In the genomic region with DNA sequence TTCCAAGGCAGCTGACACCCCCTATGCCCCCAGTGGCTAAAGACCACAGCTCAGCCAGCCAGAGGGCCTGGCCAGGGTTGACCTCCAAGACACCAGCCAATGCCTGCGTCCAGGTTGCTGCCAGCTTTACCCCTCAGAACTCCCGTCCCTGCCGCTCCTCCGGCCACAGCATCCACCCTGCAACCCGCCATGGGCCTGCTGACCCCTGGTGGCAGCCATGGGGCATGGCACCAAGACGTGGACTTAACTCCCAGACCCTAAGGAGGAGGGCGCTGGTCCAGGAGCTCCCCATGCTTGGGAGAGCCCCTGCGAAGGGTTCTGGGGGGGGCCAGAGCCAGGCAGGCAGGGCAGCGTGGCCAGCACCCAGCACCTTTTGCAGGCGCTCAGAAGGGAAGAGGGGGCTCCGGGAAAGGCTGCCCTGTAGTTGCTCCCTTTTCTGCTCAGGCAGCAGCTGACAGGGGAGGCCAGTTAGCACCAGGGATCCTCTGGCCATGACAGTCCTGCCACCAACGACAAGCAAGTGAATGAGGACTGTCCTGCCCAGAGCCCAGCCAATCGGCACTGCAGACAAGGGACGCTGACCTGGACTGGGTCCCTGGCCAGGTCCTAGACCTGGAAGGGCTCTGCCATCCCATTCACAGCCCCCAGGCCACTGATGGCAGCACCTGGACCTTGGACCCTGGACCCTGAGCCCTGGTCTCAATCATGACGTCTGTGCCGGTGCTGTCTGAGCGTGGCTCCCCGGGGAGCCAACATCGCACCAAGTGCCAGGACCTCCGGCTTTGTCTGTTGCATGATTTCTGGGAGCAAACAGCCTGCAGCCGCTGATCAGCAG, we compare ENCODE assay signal across 9 cellular contexts.
DNase-seq lines count a peak whose midpoint lies in the region; TF ChIP-seq lines count a peak whose summit lies in the region.
"Had no signal": no experiment of that assay in that cellular context is flagged by ENCODE, and none has a peak within 500 bp of the region (broad histone marks: within the 10 kb centered on the region; RNA-seq: fewer than 3 reads in every experiment).

No MANE protein-coding gene starts in this region.

- H3K27me3 Mint-ChIP-seq in HFFc6 (ENCODE audit: insufficient read depth) = peaks cover 5% of the 10 kb centered on the region
- H3K27me3 Mint-ChIP-seq in activated CD4-positive, alpha-beta memory T cell treated with anti-CD3 and anti-CD28 coated beads for 36 hours = peaks cover 6% of the 10 kb centered on the region

- intact Hi-C loops in activated CD4-positive, alpha-beta memory T cell treated with anti-CD3 and anti-CD28 coated beads for 36 hours (cut with micrococcal nuclease) = loop anchor here (2.0 kb wide), 2 partner anchors 109 to 235 kb away; no protein-coding TSS in a partner anchor

- DNase-seq in DMS53 (lab: John Stamatoyannopoulos, UW) (peak; percentile 80), HFFc6 (peak; percentile 1), NCI-H510A treated with DMSO at 0.1 percent for 48 hours (lab: John Stamatoyannopoulos, UW) (peak; percentile 62), mesenteric fat pad (ENCODE audit: low spot score) (peak; percentile 88), NCI-H2107 (lab: John Stamatoyannopoulos, UW) (no peak)
- peak; percentile 68 for DNase-seq in activated CD4-positive, alpha-beta memory T cell treated with anti-CD3 and anti-CD28 coated beads for 36 hours
- peak; percentile 9 for DNase-seq in effector CD8-positive, alpha-beta T cell (lab: John Stamatoyannopoulos, UW)
- DNase-seq in stimulated activated CD8-positive, alpha-beta memory T cell treated with anti-CD3 and anti-CD28 coated beads, Interleukin-15, amount 100 ng/mL, for 48 hours (ENCODE audit: low read depth in 2 of 2) = peak; percentile 39 to 40

- CTCF ChIA-PET in activated CD4-positive, alpha-beta memory T cell treated with anti-CD3 and anti-CD28 coated beads for 36 hours (lab: Charles Lee) = interaction anchor here (0.8 to 3.9 kb wide), 18 partner anchors 9 to 242 kb away, joined by 3 to 34 read pairs (median 4); no protein-coding TSS in a partner anchor

- POLR2A ChIA-PET in activated CD4-positive, alpha-beta memory T cell treated with anti-CD3 and anti-CD28 coated beads for 36 hours (lab: Charles Lee) = no interaction called here

- peak; percentile 79 for TF ChIP-seq CTCF in HFFc6 (IDR thresholded peaks at IDR 0.05)

- H3K36me3 Mint-ChIP-seq in HFFc6 (ENCODE audit: low read depth) = no peaks in the 10 kb centered on the region; the same call in 1 of the 2 replicates
- H3K36me3 Mint-ChIP-seq in activated CD4-positive, alpha-beta memory T cell treated with anti-CD3 and anti-CD28 coated beads for 36 hours = no peaks in the 10 kb centered on the region
- H3K36me3 Mint-ChIP-seq: activated naive CD8-positive, alpha-beta T cell had no signal

- no peak overlapping the region for H3K27ac Mint-ChIP-seq in HFFc6
- H3K27ac Mint-ChIP-seq in activated CD4-positive, alpha-beta memory T cell treated with anti-CD3 and anti-CD28 coated beads for 36 hours = no peak overlapping the region
- H3K27ac Mint-ChIP-seq: activated naive CD8-positive, alpha-beta T cell had no signal

- H3K4me1 Mint-ChIP-seq in HFFc6 (ENCODE audit: low read depth) = no peaks in the 10 kb centered on the region
- no peaks in the 10 kb centered on the region for H3K4me1 Mint-ChIP-seq in activated CD4-positive, alpha-beta memory T cell treated with anti-CD3 and anti-CD28 coated beads for 36 hours (ENCODE audit: low read depth)

- H3K9me3 Mint-ChIP-seq in HFFc6 = peaks cover 34% of the 10 kb centered on the region
- no peaks in the 10 kb centered on the region for H3K9me3 Mint-ChIP-seq in activated CD4-positive, alpha-beta memory T cell treated with anti-CD3 and anti-CD28 coated beads for 36 hours

- H3K4me3 Mint-ChIP-seq in HFFc6 = no peak overlapping the region
- no peak overlapping the region for H3K4me3 Mint-ChIP-seq in activated CD4-positive, alpha-beta memory T cell treated with anti-CD3 and anti-CD28 coated beads for 36 hours
- H3K4me3 Mint-ChIP-seq: activated naive CD8-positive, alpha-beta T cell had no signal
